In genomic region chr1:239218296-239218695, GRCh38 we compare ENCODE assay signal across 32 cellular contexts.
"Had no signal": no experiment of that assay in that cellular context is flagged by ENCODE, and none has a peak within 500 bp of the region (broad histone marks: within the 10 kb centered on the region; RNA-seq: fewer than 3 reads in every experiment).

No MANE protein-coding gene starts in this region.

- H3K27me3 Mint-ChIP-seq: activated naive CD8-positive, alpha-beta T cell; naive thymus-derived CD8-positive, alpha-beta T cell; stimulated activated memory B cell treated with anti-CD40 and anti-IgM and Interleukin-4, amounts not matched to agents 10 μg/mL and 1 μg/mL and 100 μg/mL, for 72 hours; stimulated activated naive CD8-positive, alpha-beta T cell treated with anti-CD3 and anti-CD28 coated beads, Interleukin-15, amount 100 ng/mL, for 72 hours; type B pancreatic cell had no signal

- H3K4me3 ChIP-seq: adrenal gland, ascending aorta, coronary artery, dorsolateral prefrontal cortex, gastroesophageal sphincter, hepatocyte, pancreas, psoas muscle, sigmoid colon, vagina had no signal

- H3K4me3 Mint-ChIP-seq: activated naive CD8-positive, alpha-beta T cell; mesothelial cell of epicardium; naive thymus-derived CD8-positive, alpha-beta T cell; neural crest cell; stimulated activated memory B cell treated with anti-CD40 and anti-IgM and Interleukin-4, amounts not matched to agents 10 μg/mL and 1 μg/mL and 100 μg/mL, for 72 hours; stimulated activated naive CD8-positive, alpha-beta T cell treated with anti-CD3 and anti-CD28 coated beads, Interleukin-15, amount 100 ng/mL, for 72 hours; type B pancreatic cell had no signal

- H3K9me3 ChIP-seq: adrenal gland, ascending aorta, pancreas, vagina had no signal

- DNase-seq: activated CD4-positive, alpha-beta T cell treated with anti-CD3 and anti-CD28 coated beads for 48 hours; activated CD4-positive, alpha-beta T cell treated with anti-CD3 and anti-CD28 coated beads, Interleukin-2, amount 50 U/mL, for 48 hours; activated CD8-positive, alpha-beta memory T cell treated with anti-CD3 and anti-CD28 coated beads for 24 hours; activated effector memory CD4-positive, alpha-beta T cell treated with Interleukin-2 at 50 U/mL for 16 hours; activated naive CD4-positive, alpha-beta T cell treated with Interleukin-2 at 50 U/mL for 16 hours; brain microvascular endothelial cell; dorsolateral prefrontal cortex; effector memory CD4-positive, alpha-beta T cell; erythroblast; left cardiac atrium; left ventricle myocardium superior; naive thymus-derived CD8-positive, alpha-beta T cell; nucleus accumbens; pancreas; psoas muscle; sigmoid colon; small intestine; stimulated activated CD4-positive, alpha-beta T cell treated with anti-CD3 and anti-CD28 coated beads, Interleukin-4, amount 100 ng/mL, for 4 hours; stimulated activated CD8-positive, alpha-beta memory T cell treated with anti-CD3 and anti-CD28 coated beads, Interleukin-4, amount 100 ng/mL, for 48 hours; stimulated activated naive CD8-positive, alpha-beta T cell treated with anti-CD3 and anti-CD28 coated beads, Interleukin-15, amount 100 ng/mL, for 72 hours; substantia nigra had no signal

- H3K36me3 ChIP-seq: adrenal gland, ascending aorta, brain microvascular endothelial cell, gastroesophageal sphincter, pancreas, sigmoid colon, vagina had no signal

- H3K27me3 ChIP-seq: adrenal gland, ascending aorta, brain microvascular endothelial cell, dorsolateral prefrontal cortex, gastroesophageal sphincter, hepatocyte, pancreas, sigmoid colon, vagina had no signal

- H3K27ac Mint-ChIP-seq: activated naive CD8-positive, alpha-beta T cell; mesothelial cell of epicardium; naive thymus-derived CD8-positive, alpha-beta T cell; stimulated activated memory B cell treated with anti-CD40 and anti-IgM and Interleukin-4, amounts not matched to agents 10 μg/mL and 1 μg/mL and 100 μg/mL, for 72 hours; stimulated activated naive CD8-positive, alpha-beta T cell treated with anti-CD3 and anti-CD28 coated beads, Interleukin-15, amount 100 ng/mL, for 72 hours; type B pancreatic cell had no signal

- H3K4me1 Mint-ChIP-seq: naive thymus-derived CD8-positive, alpha-beta T cell; neural crest cell; stimulated activated memory B cell treated with anti-CD40 and anti-IgM and Interleukin-4, amounts not matched to agents 10 μg/mL and 1 μg/mL and 100 μg/mL, for 72 hours; stimulated activated naive CD8-positive, alpha-beta T cell treated with anti-CD3 and anti-CD28 coated beads, Interleukin-15, amount 100 ng/mL, for 72 hours had no signal

- H3K36me3 Mint-ChIP-seq: activated naive CD8-positive, alpha-beta T cell; naive thymus-derived CD8-positive, alpha-beta T cell; stimulated activated memory B cell treated with anti-CD40 and anti-IgM and Interleukin-4, amounts not matched to agents 10 μg/mL and 1 μg/mL and 100 μg/mL, for 72 hours; type B pancreatic cell had no signal

- H3K4me1 ChIP-seq: adrenal gland, ascending aorta, gastroesophageal sphincter, psoas muscle, vagina had no signal
